Comparison of ENCODE assay signal across 9 cellular contexts in genomic region chr3:112460519-112460918, GRCh38. TPM values are rescaled to one million over a fixed set of nuclear protein-coding genes. Genes with fewer than 3 reads are reported as not detected.
DNase-seq lines count a peak whose midpoint lies in the region; ATAC-seq lines count a peak whose summit lies in the region.
"Had no signal": no experiment of that assay in that cellular context is flagged by ENCODE, and none has a peak within 500 bp of the region (broad histone marks: within the 10 kb centered on the region; RNA-seq: fewer than 3 reads in every experiment).

No MANE protein-coding gene starts in this region.

- no peaks in the 10 kb centered on the region for H3K9me3 Mint-ChIP-seq in activated T-cell treated with anti-CD3 and anti-CD28 coated beads, Interleukin-2, amount 50 U/mL, for 4 hours
- H3K9me3 Mint-ChIP-seq in stimulated activated naive B cell treated with anti-CD40 and anti-IgM and Interleukin-4, amounts not matched to agents 10 μg/mL and 1 μg/mL and 100 μg/mL, for 72 hours = peaks cover 5 to 9% of the 10 kb centered on the region in 2 donors

- peaks cover 63% of the 10 kb centered on the region for H3K4me1 Mint-ChIP-seq in activated T-cell treated with anti-CD3 and anti-CD28 coated beads, Interleukin-2, amount 50 U/mL, for 4 hours (ENCODE audit: low read depth)
- peaks cover 46 to 72% of the 10 kb centered on the region in 2 donors for H3K4me1 Mint-ChIP-seq in stimulated activated naive B cell treated with anti-CD40 and anti-IgM and Interleukin-4, amounts not matched to agents 10 μg/mL and 1 μg/mL and 100 μg/mL, for 72 hours

- peak; percentile 50 to 67 for ATAC-seq in activated T-cell treated with anti-CD3 and anti-CD28 coated beads, Interleukin-2, amount 50 U/mL, for 4 hours
- peak; percentile 47 for ATAC-seq in HG02571 (IDR thresholded peaks at IDR 0.05; ENCODE audit: unreplicated experiment)
- peak; percentile 54 for ATAC-seq in HG03571 (IDR thresholded peaks at IDR 0.05; ENCODE audit: unreplicated experiment)
- ATAC-seq in stimulated activated naive B cell treated with anti-CD40 and anti-IgM and Interleukin-4, amounts not matched to agents 10 μg/mL and 1 μg/mL and 100 μg/mL, for 72 hours (replicated peaks) = peak; percentile 72 to 74

- peak overlapping the region; percentile 26 for H3K4me3 Mint-ChIP-seq in activated T-cell treated with anti-CD3 and anti-CD28 coated beads, Interleukin-2, amount 50 U/mL, for 4 hours
- H3K4me3 Mint-ChIP-seq in stimulated activated naive B cell treated with anti-CD40 and anti-IgM and Interleukin-4, amounts not matched to agents 10 μg/mL and 1 μg/mL and 100 μg/mL, for 72 hours = peak overlapping the region; percentile 66 to 75

- peaks cover 12% of the 10 kb centered on the region for H3K36me3 Mint-ChIP-seq in activated T-cell treated with anti-CD3 and anti-CD28 coated beads, Interleukin-2, amount 50 U/mL, for 4 hours (ENCODE audit: insufficient read depth)
- peaks cover 47 to 64% of the 10 kb centered on the region in 2 donors for H3K36me3 Mint-ChIP-seq in stimulated activated naive B cell treated with anti-CD40 and anti-IgM and Interleukin-4, amounts not matched to agents 10 μg/mL and 1 μg/mL and 100 μg/mL, for 72 hours

- H3K27ac Mint-ChIP-seq in stimulated activated naive B cell treated with anti-CD40 and anti-IgM and Interleukin-4, amounts not matched to agents 10 μg/mL and 1 μg/mL and 100 μg/mL, for 72 hours = peak overlapping the region; percentile 93

- H3K27me3 Mint-ChIP-seq in activated T-cell treated with anti-CD3 and anti-CD28 coated beads, Interleukin-2, amount 50 U/mL, for 4 hours (ENCODE audit: low read depth) = no peaks in the 10 kb centered on the region
- no peaks in the 10 kb centered on the region for H3K27me3 Mint-ChIP-seq in stimulated activated naive B cell treated with anti-CD40 and anti-IgM and Interleukin-4, amounts not matched to agents 10 μg/mL and 1 μg/mL and 100 μg/mL, for 72 hours

- DNase-seq in activated T-cell treated with anti-CD3 and anti-CD28 coated beads, Interleukin-2, amount 50 U/mL, for 4 hours = no peak
- no peak for DNase-seq in activated T-cell treated with anti-CD3 and anti-CD28 coated beads, Interleukin-2, amount 50 U/mL, for 48 hours
- DNase-seq in stimulated activated naive B cell treated with anti-CD40 and anti-IgM and Interleukin-4, amounts not matched to agents 10 μg/mL and 1 μg/mL and 100 μg/mL, for 72 hours = no peak
- DNase-seq in SKM-1 (lab: John Stamatoyannopoulos, UW; ENCODE audit: unreplicated experiment) (no peak), cerebellum (ENCODE audit: low spot score) (no peak), NCI-H2081 treated with DMSO at 0.1 percent for 48 hours (lab: John Stamatoyannopoulos, UW) (no peak)

RNA-seq across cellular contexts. Expression of gene BTLA, which starts 38.8 kb away (rescaled TPM):
- 10 to 100 TPM; 29.8 to 46.3 (median 33.2) TPM for total RNA-seq in activated T-cell treated with anti-CD3 and anti-CD28 coated beads, Interleukin-2, amount 50 U/mL, for 4 hours
- total RNA-seq in cerebellum = 0.45 TPM
- total RNA-seq: RPMI7951 had no signal

Comparison
In these comparisons a context has a peak if more than half of its experiments do, and no peak if none do; other contexts are left out.
1. RNA of gene BTLA, which starts 38.8 kb away (total RNA-seq): 29.8 to 46.3 TPM in activated T-cell treated with anti-CD3 and anti-CD28 coated beads, Interleukin-2, amount 50 U/mL, for 4 hours; 0.45 TPM in cerebellum (single experiment); every median in the first group is over 10 times any median in the second.
2. Peak in every context shown above with its lines, with median percentiles within 50 percentile points of each other: ATAC-seq.